In the genomic region with DNA sequence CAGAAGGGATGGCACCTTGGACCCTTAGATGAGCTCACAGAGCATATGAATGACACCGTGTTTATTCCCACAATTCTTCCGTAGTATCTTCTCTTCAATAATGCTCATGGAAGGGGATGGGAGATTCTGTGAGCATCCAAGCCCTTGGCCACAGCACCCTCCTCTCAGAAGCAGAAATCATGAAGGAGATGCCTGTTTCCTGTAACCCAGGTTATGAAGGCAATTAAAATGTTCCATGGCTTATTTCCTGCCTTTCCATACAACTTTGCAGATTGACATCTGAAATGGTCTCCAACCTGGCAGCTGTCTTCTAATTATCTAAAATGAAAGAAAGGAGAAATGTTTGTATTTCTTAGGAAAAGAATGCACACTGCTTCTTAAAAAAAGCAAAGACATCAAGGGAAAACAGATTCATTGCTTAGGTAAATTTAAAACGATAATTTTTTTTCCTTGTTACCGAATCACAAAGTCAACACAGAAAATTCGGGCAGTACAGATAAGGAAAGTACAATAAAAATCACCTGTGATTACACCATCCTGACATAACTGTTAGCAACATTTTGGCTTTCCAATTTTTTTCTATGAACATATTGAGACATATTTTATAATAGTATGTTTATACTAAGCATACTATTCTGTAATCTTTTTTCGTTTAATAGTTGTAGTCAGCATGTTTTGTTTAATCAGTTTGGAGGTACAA, we compare ENCODE assay signal across 26 cellular contexts.
"Had no signal": no experiment of that assay in that cellular context is flagged by ENCODE, and none has a peak within 500 bp of the region (broad histone marks: within the 10 kb centered on the region; RNA-seq: fewer than 3 reads in every experiment).

No MANE protein-coding gene starts in this region.

- H3K4me3 ChIP-seq: left ventricle myocardium inferior, lung, right atrium auricular region, right lobe of liver, smooth muscle cell, tibial nerve, upper lobe of left lung, vagina had no signal

- H3K4me3 Mint-ChIP-seq: mesothelial cell of epicardium; naive thymus-derived CD4-positive, alpha-beta T cell; natural killer cell treated with Interleukin-12 subunit alpha and Interleukin-12 subunit beta and Interleukin-15 and Interleukin-18, amount 100 ng/mL, for 72 hours; neural crest cell; stimulated activated memory B cell treated with anti-CD40 and anti-IgM and Interleukin-4, amounts not matched to agents 10 μg/mL and 1 μg/mL and 100 μg/mL, for 72 hours; stimulated activated naive CD8-positive, alpha-beta T cell treated with anti-CD3 and anti-CD28 coated beads, Interleukin-15, amount 100 ng/mL, for 72 hours had no signal

- H3K4me2 ChIP-seq: smooth muscle cell had no signal

- H3K27me3 Mint-ChIP-seq: progenitor cell of endocrine pancreas had no signal

- H3K27me3 ChIP-seq: right atrium auricular region, right lobe of liver, tibial nerve, upper lobe of left lung, vagina had no signal

- H3K27ac ChIP-seq: left ventricle myocardium inferior, neutrophil, right atrium auricular region, right lobe of liver, tibial nerve, upper lobe of left lung, vagina had no signal

- DNase-seq: hippocampal formation; kidney; left ventricle myocardium inferior; mesendoderm; naive thymus-derived CD4-positive, alpha-beta T cell; occipital lobe; right lobe of liver; stimulated activated CD4-positive, alpha-beta T cell treated with anti-CD3 and anti-CD28 coated beads, Interleukin-1b, Interleukin-23, amount 100 ng/mL, for 48 hours; stimulated activated CD4-positive, alpha-beta T cell treated with anti-CD3 and anti-CD28 coated beads, Interleukin-2, amount 100 ng/mL, for 48 hours; stimulated activated CD4-positive, alpha-beta T cell treated with anti-CD3 and anti-CD28 coated beads, Interleukin-4, amount 100 ng/mL, for 4 hours; stimulated activated CD8-positive, alpha-beta memory T cell treated with anti-CD3 and anti-CD28 coated beads, Interleukin-4, amount 100 ng/mL, for 48 hours; stimulated activated naive CD4-positive, alpha-beta T cell treated with Interleukin-2 at 50 U/mL for 16 hours; stimulated activated naive CD8-positive, alpha-beta T cell treated with anti-CD3 and anti-CD28 coated beads, Interleukin-15, amount 100 ng/mL, for 72 hours; substantia nigra; upper lobe of left lung had no signal

- ATAC-seq: naive thymus-derived CD4-positive, alpha-beta T cell; natural killer cell treated with Interleukin-12 subunit alpha and Interleukin-12 subunit beta and Interleukin-15 and Interleukin-18, amount 100 ng/mL, for 72 hours; stimulated activated memory B cell treated with anti-CD40 and anti-IgM and Interleukin-4, amounts not matched to agents 10 μg/mL and 1 μg/mL and 100 μg/mL, for 72 hours; stimulated activated naive CD8-positive, alpha-beta T cell treated with anti-CD3 and anti-CD28 coated beads, Interleukin-15, amount 100 ng/mL, for 72 hours had no signal

- H3K36me3 ChIP-seq: left ventricle myocardium inferior, neutrophil, right atrium auricular region, right lobe of liver, tibial nerve, upper lobe of left lung, vagina had no signal

- H3K36me3 Mint-ChIP-seq: mesothelial cell of epicardium; natural killer cell treated with Interleukin-12 subunit alpha and Interleukin-12 subunit beta and Interleukin-15 and Interleukin-18, amount 100 ng/mL, for 72 hours; stimulated activated memory B cell treated with anti-CD40 and anti-IgM and Interleukin-4, amounts not matched to agents 10 μg/mL and 1 μg/mL and 100 μg/mL, for 72 hours had no signal

- H3K9me3 ChIP-seq: left ventricle myocardium inferior, neutrophil, right atrium auricular region, right lobe of liver, tibial nerve, upper lobe of left lung, vagina had no signal

- FAIRE-seq: kidney had no signal

- H3K4me1 Mint-ChIP-seq: mesothelial cell of epicardium; naive thymus-derived CD4-positive, alpha-beta T cell; stimulated activated memory B cell treated with anti-CD40 and anti-IgM and Interleukin-4, amounts not matched to agents 10 μg/mL and 1 μg/mL and 100 μg/mL, for 72 hours; stimulated activated naive CD8-positive, alpha-beta T cell treated with anti-CD3 and anti-CD28 coated beads, Interleukin-15, amount 100 ng/mL, for 72 hours had no signal

- H3K27ac Mint-ChIP-seq: mesothelial cell of epicardium; naive thymus-derived CD4-positive, alpha-beta T cell; natural killer cell treated with Interleukin-12 subunit alpha and Interleukin-12 subunit beta and Interleukin-15 and Interleukin-18, amount 100 ng/mL, for 72 hours; progenitor cell of endocrine pancreas; stimulated activated memory B cell treated with anti-CD40 and anti-IgM and Interleukin-4, amounts not matched to agents 10 μg/mL and 1 μg/mL and 100 μg/mL, for 72 hours; stimulated activated naive CD8-positive, alpha-beta T cell treated with anti-CD3 and anti-CD28 coated beads, Interleukin-15, amount 100 ng/mL, for 72 hours had no signal

- H3K4me1 ChIP-seq: left ventricle myocardium inferior, right atrium auricular region, right lobe of liver, tibial nerve, upper lobe of left lung, vagina had no signal

- H3K9me3 Mint-ChIP-seq: stimulated activated memory B cell treated with anti-CD40 and anti-IgM and Interleukin-4, amounts not matched to agents 10 μg/mL and 1 μg/mL and 100 μg/mL, for 72 hours; stimulated activated naive CD8-positive, alpha-beta T cell treated with anti-CD3 and anti-CD28 coated beads, Interleukin-15, amount 100 ng/mL, for 72 hours had no signal
